In genomic region chr9:2390028-2390427, GRCh38 we compare ENCODE assay signal across 21 cellular contexts.
DNase-seq lines count a peak whose midpoint lies in the region; ATAC-seq, FAIRE-seq and TF ChIP-seq lines count a peak whose summit lies in the region.
"Had no signal": no experiment of that assay in that cellular context is flagged by ENCODE, and none has a peak within 500 bp of the region (broad histone marks: within the 10 kb centered on the region; RNA-seq: fewer than 3 reads in every experiment).

No MANE protein-coding gene starts in this region.

- no peak for TF ChIP-seq CTCF in keratinocyte (optimal IDR thresholded peaks at IDR 0.05 in 1 of 3, IDR thresholded peaks at IDR 0.05 in 1 of 3, conservative IDR thresholded peaks at IDR 0.05 in 1 of 3; ENCODE audit: extremely low read depth in 1 of 3, insufficient read depth in 2 of 3, low read length in 3 of 3)
- TF ChIP-seq CTCF in nephron progenitor cell (IDR thresholded peaks at IDR 0.05): no peak

- no peak overlapping the region for H3K9ac ChIP-seq in keratinocyte (ENCODE audit: control insufficient read depth, extremely low read depth, insufficient read depth, low read length)

- no peaks in the 10 kb centered on the region for H3K9me1 ChIP-seq in keratinocyte (ENCODE audit: control insufficient read depth, extremely low read depth, insufficient read depth, low read length)

- no peaks in the 10 kb centered on the region for H4K20me1 ChIP-seq in keratinocyte (ENCODE audit: control insufficient read depth, extremely low read depth, insufficient read depth, low read length)

- no peaks in the 10 kb centered on the region for H3K36me3 Mint-ChIP-seq in activated T-helper 17 cell treated with anti-CD3 and anti-CD28 coated beads, Interleukin-2, amount 50 U/mL, for 72 hours (ENCODE audit: low read depth)
- H3K36me3 Mint-ChIP-seq in nephron progenitor cell (ENCODE audit: low read depth): no peaks in the 10 kb centered on the region
- H3K36me3 Mint-ChIP-seq: CD4-positive, CD25-positive, alpha-beta regulatory T cell; IgD-negative memory B cell had no signal

- FAIRE-seq in keratinocyte (lab: Jason Lieb, UNC): peak; percentile 88
- FAIRE-seq: GM12891 had no signal

- no peak overlapping the region for H3K27ac ChIP-seq in keratinocyte (ENCODE audit: control insufficient read depth, insufficient read depth, low read length)

- H3K9me3 Mint-ChIP-seq in activated T-helper 17 cell treated with anti-CD3 and anti-CD28 coated beads, Interleukin-2, amount 50 U/mL, for 72 hours: peaks cover 12% of the 10 kb centered on the region
- H3K9me3 Mint-ChIP-seq in nephron progenitor cell: peaks cover 30% of the 10 kb centered on the region

- ATAC-seq in activated T-helper 17 cell treated with anti-CD3 and anti-CD28 coated beads, Interleukin-2, amount 50 U/mL, for 72 hours (replicated peaks): no peak

- no peak overlapping the region for H3K4me3 Mint-ChIP-seq in activated T-helper 17 cell treated with anti-CD3 and anti-CD28 coated beads, Interleukin-2, amount 50 U/mL, for 72 hours
- no peak overlapping the region for H3K4me3 Mint-ChIP-seq in nephron progenitor cell
- H3K4me3 Mint-ChIP-seq: CD4-positive, CD25-positive, alpha-beta regulatory T cell; IgD-negative memory B cell had no signal

- no peak overlapping the region for H3K27ac Mint-ChIP-seq in activated T-helper 17 cell treated with anti-CD3 and anti-CD28 coated beads, Interleukin-2, amount 50 U/mL, for 72 hours
- H3K27ac Mint-ChIP-seq in nephron progenitor cell: no peak overlapping the region
- H3K27ac Mint-ChIP-seq: CD4-positive, CD25-positive, alpha-beta regulatory T cell; IgD-negative memory B cell had no signal

- no peak overlapping the region for H3K4me2 ChIP-seq in keratinocyte (ENCODE audit: control insufficient read depth, extremely low read depth, insufficient read depth, low read depth, low read length)

- H2AFZ ChIP-seq in keratinocyte (ENCODE audit: control insufficient read depth, low read length): no peak overlapping the region

- no peaks in the 10 kb centered on the region for H3K27me3 ChIP-seq in keratinocyte (ENCODE audit: control insufficient read depth, extremely low read depth, insufficient read depth, low read length)
- H3K27me3 ChIP-seq: BE2C, MG63 had no signal

- no peaks in the 10 kb centered on the region for H3K4me1 ChIP-seq in keratinocyte (ENCODE audit: control insufficient read depth, extremely low read depth, insufficient read depth, low read length)

- no peaks in the 10 kb centered on the region for H3K79me2 ChIP-seq in keratinocyte (ENCODE audit: control insufficient read depth, insufficient read depth, low read length)

- H3K27me3 Mint-ChIP-seq in activated T-helper 17 cell treated with anti-CD3 and anti-CD28 coated beads, Interleukin-2, amount 50 U/mL, for 72 hours: peaks cover 9% of the 10 kb centered on the region
- H3K27me3 Mint-ChIP-seq in nephron progenitor cell (ENCODE audit: low read depth, poor library complexity): no peaks in the 10 kb centered on the region
- H3K27me3 Mint-ChIP-seq: CD4-positive, CD25-positive, alpha-beta regulatory T cell; IgD-negative memory B cell had no signal

- H3K4me1 Mint-ChIP-seq in activated T-helper 17 cell treated with anti-CD3 and anti-CD28 coated beads, Interleukin-2, amount 50 U/mL, for 72 hours: no peaks in the 10 kb centered on the region
- H3K4me1 Mint-ChIP-seq in nephron progenitor cell: peaks cover 5% of the 10 kb centered on the region
- H3K4me1 Mint-ChIP-seq: CD4-positive, CD25-positive, alpha-beta regulatory T cell; IgD-negative memory B cell had no signal

- H3K36me3 ChIP-seq in keratinocyte (ENCODE audit: control insufficient read depth in 2 of 2, extremely low read depth in 1 of 2, insufficient read depth in 2 of 2, low read length in 2 of 2): no peaks in the 10 kb centered on the region
- H3K36me3 ChIP-seq: BE2C, MG63 had no signal

- DNase-seq in M059J (ENCODE audit: low read depth) (peak; percentile 24), cerebellum (ENCODE audit: low spot score) (peak; percentile 4), keratinocyte (ENCODE audit: low read depth, low spot score) (no peak), DMS114 treated with DMSO at 0.1 percent for 48 hours (lab: John Stamatoyannopoulos, UW; ENCODE audit: unreplicated experiment) (no peak), nephron progenitor cell (no peak)
- DNase-seq in stimulated activated CD4-positive, alpha-beta T cell treated with anti-CD3 and anti-CD28 coated beads, Interleukin-4, amount 100 ng/mL, for 24 hours: no peak
- DNase-seq: BE2C; CD4-positive, CD25-positive, alpha-beta regulatory T cell; COR-L47; DMS79 treated with DMSO at 0.1 percent for 48 hours; MG63; NCI-H1417; NCI-H1694 treated with DMSO at 0.1 percent for 48 hours; NCI-H2081 treated with DMSO at 0.1 percent for 48 hours; NCI-H446; NCI-H526; OCI-M1; Right ventricle myocardium superior had no signal

- dilution Hi-C loops in keratinocyte (cut with MboI; ENCODE audit: extremely low pct_ligation_motif_present, low sequenced_read_pairs): no loop called here

- no peaks in the 10 kb centered on the region for H3K9me3 ChIP-seq in keratinocyte (ENCODE audit: control insufficient read depth, low read depth, low read length)
- H3K9me3 ChIP-seq: BE2C, MG63 had no signal

- no peak overlapping the region for H3K4me3 ChIP-seq in keratinocyte (ENCODE audit: control insufficient read depth in 2 of 3, extremely low read depth in 1 of 3, insufficient read depth in 2 of 3, low read depth in 1 of 3, low read length in 3 of 3)
- H3K4me3 ChIP-seq: MG63 had no signal

Comparison
In these comparisons a context has a peak if more than half of its experiments do, and no peak if none do; other contexts are left out.
1. DNase-seq: peak in M059J (single experiment) and cerebellum (single experiment); none in keratinocyte (single experiment), DMS114 treated with DMSO at 0.1 percent for 48 hours (single experiment), nephron progenitor cell (single experiment) and stimulated activated CD4-positive, alpha-beta T cell treated with anti-CD3 and anti-CD28 coated beads, Interleukin-4, amount 100 ng/mL, for 24 hours (single experiment).